In genomic region chr22:38131399-38131798, GRCh38 we compare ENCODE assay signal across 17 cellular contexts. TPM values are rescaled to one million over a fixed set of nuclear protein-coding genes. Genes with fewer than 3 reads are reported as not detected.
DNase-seq lines count a peak whose midpoint lies in the region; ATAC-seq and TF ChIP-seq lines count a peak whose summit lies in the region.
"Had no signal": no experiment of that assay in that cellular context is flagged by ENCODE, and none has a peak within 500 bp of the region (broad histone marks: within the 10 kb centered on the region; RNA-seq: fewer than 3 reads in every experiment).

No MANE protein-coding gene starts in this region.

- no peak for TF ChIP-seq POLR2A in testis (IDR thresholded peaks at IDR 0.05)

- H3K27ac ChIP-seq in ascending aorta (peak overlapping the region; percentile 42 to 61), testis (peak overlapping the region; percentile 60 to 66)
- H3K27ac ChIP-seq: A549 had no signal

- H3K27me3 ChIP-seq in ascending aorta (no peaks in the 10 kb centered on the region), testis (no peaks in the 10 kb centered on the region)

- H3K36me3 ChIP-seq in ascending aorta (no peaks in the 10 kb centered on the region), testis (ENCODE audit: low read depth, missing control alignments) (no peaks in the 10 kb centered on the region)

- no peaks in the 10 kb centered on the region for H3K9me3 ChIP-seq in ascending aorta
- no peaks in the 10 kb centered on the region for H3K9me3 ChIP-seq in testis
- H3K9me3 ChIP-seq: A549, Caco-2 had no signal

- H3K4me3 ChIP-seq in ascending aorta (no peak overlapping the region), testis (no peak overlapping the region)
- H3K4me3 ChIP-seq: A549 had no signal

- intact Hi-C loops in ascending aorta (cut with DNase I) (no loop called here), testis (cut with DNase I; ENCODE audit: low total_unique reads) (no loop called here)

- H3K4me1 ChIP-seq in ascending aorta = peaks cover 2 to 10% of the 10 kb centered on the region in 2 donors
- H3K4me1 ChIP-seq in testis = peaks cover 10% of the 10 kb centered on the region
- H3K4me1 ChIP-seq: Caco-2 had no signal

- no peak for DNase-seq in ascending aorta (ENCODE audit: low spot score in 2 of 2)
- peak; percentile 21 for DNase-seq in fibroblast of gingiva (ENCODE audit: low read depth)
- peak; percentile 45 for DNase-seq in hepatic stellate cell (ENCODE audit: low spot score)
- no peak for DNase-seq in testis
- no peak for DNase-seq in HuH-7.5 (ENCODE audit: low spot score)
- DNase-seq: Caco-2; CD8-positive, alpha-beta memory T cell; DND-41; GDM1; HCEC 1CT; HFFc6; IMR-90 had no signal

- 44 to 50% methylated on average over 2 of the region's 2 CpGs for WGBS in testis, 2 donors

- TF ChIP-seq CTCF in ascending aorta (IDR thresholded peaks at IDR 0.05) (no peak), testis (IDR thresholded peaks at IDR 0.05) (no peak)

- ATAC-seq in GM21381 (IDR thresholded peaks at IDR 0.05; ENCODE audit: unreplicated experiment) (no peak), HG02571 (IDR thresholded peaks at IDR 0.05; ENCODE audit: unreplicated experiment) (no peak)
- ATAC-seq: A549 had no signal

RNA-seq across cellular contexts. Expression of gene BAIAP2L2, which starts 20.9 kb away (rescaled TPM):
- not detected for total RNA-seq in ascending aorta
- 10 to 100 TPM in 1 of 2 donors, 1 to 10 TPM in 1; 8.8 to 10.0 TPM for total RNA-seq in testis
- polyA plus RNA-seq in testis (ENCODE audit: insufficient read depth, low read depth, low replicate concordance) = 6.6 TPM
- total RNA-seq: H4 had no signal
- polyA plus RNA-seq: CD14-positive monocyte; CD8-positive, alpha-beta memory T cell had no signal

RNA-seq across cellular contexts. Expression of gene SLC16A8, which starts 47.4 kb away (rescaled TPM):
- total RNA-seq in ascending aorta (not detected), testis (1 to 10 TPM; 1.6 to 2.0 TPM)
- polyA plus RNA-seq in testis (ENCODE audit: insufficient read depth, low read depth, low replicate concordance) = 2.4 TPM
- total RNA-seq: Caco-2, H4, HFFc6, IMR-90 had no signal
- polyA plus RNA-seq: A549; CD14-positive monocyte; CD8-positive, alpha-beta memory T cell; IMR-90 had no signal

RNA-seq across cellular contexts. Expression of gene PLA2G6, which starts 50.2 kb away (rescaled TPM):
- total RNA-seq in ascending aorta = 79.5 TPM
- total RNA-seq in testis = 100 to 1,000 TPM in 1 of 2 donors, 10 to 100 TPM in 1; 89.4 to 122 TPM
- polyA plus RNA-seq in testis (ENCODE audit: insufficient read depth, low read depth, low replicate concordance) = 135 TPM

Comparison
In these comparisons a context has a peak if more than half of its experiments do, and no peak if none do; other contexts are left out.
1. DNase-seq: peak in fibroblast of gingiva (single experiment) and hepatic stellate cell (single experiment); none in ascending aorta (0 of 2), testis (single experiment) and HuH-7.5 (single experiment).